Comparison of ENCODE assay signal across 12 cellular contexts in the genomic region with DNA sequence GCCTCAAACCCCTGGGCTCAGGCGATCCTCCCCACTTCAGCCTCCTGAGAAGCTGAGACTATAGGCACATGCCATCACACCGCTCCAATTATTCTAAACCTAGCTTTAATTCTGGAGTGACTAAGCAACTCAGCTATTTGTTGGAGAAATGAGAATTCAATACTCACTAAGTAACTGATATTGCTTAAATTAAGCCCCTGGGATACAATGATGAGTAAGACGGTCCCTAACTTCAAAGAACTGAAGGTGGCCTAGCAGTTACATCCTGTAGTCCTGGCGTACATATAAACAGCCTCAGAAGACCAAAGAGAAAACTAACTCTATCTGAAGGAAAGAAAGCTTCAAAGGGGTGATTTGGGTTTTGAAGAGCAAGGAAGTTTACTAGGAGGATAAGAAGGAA. TPM values are rescaled to one million over a fixed set of nuclear protein-coding genes. Genes with fewer than 3 reads are reported as not detected.
DNase-seq lines count a peak whose midpoint lies in the region; ATAC-seq and TF ChIP-seq lines count a peak whose summit lies in the region.
"Had no signal": no experiment of that assay in that cellular context is flagged by ENCODE, and none has a peak within 500 bp of the region (broad histone marks: within the 10 kb centered on the region; RNA-seq: fewer than 3 reads in every experiment).

No MANE protein-coding gene starts in this region.

- peaks cover 0 to 4% (median 2%) of the 10 kb centered on the region in 7 donors for H3K9me3 Mint-ChIP-seq in CD14-positive monocyte
- peaks cover 8% of the 10 kb centered on the region for H3K9me3 Mint-ChIP-seq in activated T-helper 2 cell treated with anti-CD3 and anti-CD28 coated beads, Interferon-gamma antibody, Interleukin-2, Interleukin-4, amounts not matched to agents 10 μg/mL and 5 μg/mL and 100 μg/mL, durations not matched to agents 14 hours and 24 hours and 36 hours

- H3K4me3 ChIP-seq in mucosa of descending colon (no peak overlapping the region), ascending aorta (no peak overlapping the region)

- H3K4me1 Mint-ChIP-seq in CD14-positive monocyte = peaks cover 78% of the 10 kb centered on the region
- H3K4me1 Mint-ChIP-seq in activated T-helper 2 cell treated with anti-CD3 and anti-CD28 coated beads, Interferon-gamma antibody, Interleukin-2, Interleukin-4, amounts not matched to agents 10 μg/mL and 5 μg/mL and 100 μg/mL, durations not matched to agents 14 hours and 24 hours and 36 hours (ENCODE audit: low read depth) = peaks cover 87% of the 10 kb centered on the region

- H3K9me3 ChIP-seq in mucosa of descending colon = no peaks in the 10 kb centered on the region
- no peaks in the 10 kb centered on the region for H3K9me3 ChIP-seq in ascending aorta

- intact Hi-C loops in CD14-positive monocyte (cut with micrococcal nuclease) = loop anchor here in 1 of 2 donors (5.0 kb wide), 1 partner anchor 44 kb away; no protein-coding TSS in a partner anchor
- intact Hi-C loops in activated T-helper 2 cell treated with anti-CD3 and anti-CD28 coated beads, Interferon-gamma antibody, Interleukin-2, Interleukin-4, amounts not matched to agents 10 μg/mL and 5 μg/mL and 100 μg/mL, durations not matched to agents 14 hours and 24 hours and 36 hours (cut with micrococcal nuclease) = loop anchor here (1.0 to 2.0 kb wide), 3 partner anchors 16 to 47 kb away; no protein-coding TSS in a partner anchor
- intact Hi-C loops in mucosa of descending colon (cut with DNase I, micrococcal nuclease) = no loop called here
- intact Hi-C loops in ascending aorta (cut with DNase I) = no loop called here

- no peak overlapping the region for H3K27ac ChIP-seq in ascending aorta

- DNase-seq in CD14-positive monocyte (ENCODE audit: low spot score) (no peak), HCEC 1CT (peak; percentile 75), mucosa of descending colon (no peak), ascending aorta (ENCODE audit: low spot score in 2 of 2) (no peak), cerebellar nuclear complex (lab: John Stamatoyannopoulos, UW) (no peak)
- DNase-seq in activated T-helper 2 cell treated with anti-CD3 and anti-CD28 coated beads, Interferon-gamma antibody, Interleukin-2, Interleukin-4, amounts not matched to agents 10 μg/mL and 5 μg/mL and 100 μg/mL, durations not matched to agents 14 hours and 24 hours and 36 hours (ENCODE audit: low spot score) = no peak
- DNase-seq: mammary epithelial cell, NCI-H2029 treated with DMSO at 0.1 percent for 48 hours, T-helper 9 cell, trophoblast cell had no signal

- no peak overlapping the region for H3K4me3 Mint-ChIP-seq in CD14-positive monocyte
- peak overlapping the region; percentile 62 for H3K4me3 Mint-ChIP-seq in activated T-helper 2 cell treated with anti-CD3 and anti-CD28 coated beads, Interferon-gamma antibody, Interleukin-2, Interleukin-4, amounts not matched to agents 10 μg/mL and 5 μg/mL and 100 μg/mL, durations not matched to agents 14 hours and 24 hours and 36 hours (ENCODE audit: low read depth)

- no peaks in the 10 kb centered on the region for H3K27me3 ChIP-seq in ascending aorta

- ATAC-seq in mucosa of descending colon (peak; percentile 43), HG03469 (IDR thresholded peaks at IDR 0.05; ENCODE audit: unreplicated experiment) (no peak), GM18502 (IDR thresholded peaks at IDR 0.05; ENCODE audit: poor library complexity, unreplicated experiment) (no peak)

- peak overlapping the region; percentile 92 to 98 (median 97) for H3K27ac Mint-ChIP-seq in CD14-positive monocyte
- H3K27ac Mint-ChIP-seq in activated T-helper 2 cell treated with anti-CD3 and anti-CD28 coated beads, Interferon-gamma antibody, Interleukin-2, Interleukin-4, amounts not matched to agents 10 μg/mL and 5 μg/mL and 100 μg/mL, durations not matched to agents 14 hours and 24 hours and 36 hours = peak overlapping the region; percentile 91

- peaks cover 29 to 41% of the 10 kb centered on the region in 2 donors for H3K36me3 Mint-ChIP-seq in CD14-positive monocyte
- peaks cover 80% of the 10 kb centered on the region for H3K36me3 Mint-ChIP-seq in activated T-helper 2 cell treated with anti-CD3 and anti-CD28 coated beads, Interferon-gamma antibody, Interleukin-2, Interleukin-4, amounts not matched to agents 10 μg/mL and 5 μg/mL and 100 μg/mL, durations not matched to agents 14 hours and 24 hours and 36 hours (ENCODE audit: low read depth)

- TF ChIP-seq CTCF in CD14-positive monocyte (IDR thresholded peaks at IDR 0.05) = no peak
- TF ChIP-seq CTCF in mucosa of descending colon (IDR thresholded peaks at IDR 0.05) = no peak
- no peak for TF ChIP-seq CTCF in ascending aorta (IDR thresholded peaks at IDR 0.05)

- H3K36me3 ChIP-seq in mucosa of descending colon (ENCODE audit: low read depth) (no peaks in the 10 kb centered on the region), ascending aorta (no peaks in the 10 kb centered on the region)

- H3K4me1 ChIP-seq in mucosa of descending colon (ENCODE audit: low read depth) (peaks cover 3% of the 10 kb centered on the region), ascending aorta (peaks cover 2 to 11% of the 10 kb centered on the region in 2 donors)

- peaks cover 0 to 3% (median 0%) of the 10 kb centered on the region in 3 donors for H3K27me3 Mint-ChIP-seq in CD14-positive monocyte (ENCODE audit: low read depth in 3 of 3)
- no peaks in the 10 kb centered on the region for H3K27me3 Mint-ChIP-seq in activated T-helper 2 cell treated with anti-CD3 and anti-CD28 coated beads, Interferon-gamma antibody, Interleukin-2, Interleukin-4, amounts not matched to agents 10 μg/mL and 5 μg/mL and 100 μg/mL, durations not matched to agents 14 hours and 24 hours and 36 hours (ENCODE audit: low read depth)

RNA-seq across cellular contexts. Expression of a gene that starts 25.0 kb away (rescaled TPM):
- 10 to 100 TPM; 35.7 to 38.3 TPM for polyA plus RNA-seq in CD14-positive monocyte
- 227 and 230 TPM in 2 replicates for total RNA-seq in activated T-helper 2 cell treated with anti-CD3 and anti-CD28 coated beads, Interferon-gamma antibody, Interleukin-2, Interleukin-4, amounts not matched to agents 10 μg/mL and 5 μg/mL and 100 μg/mL, durations not matched to agents 14 hours and 24 hours and 36 hours
- total RNA-seq in mucosa of descending colon (100 to 1,000 TPM in 2 of 3 donors, 10 to 100 TPM in 1; 97.6 to 138 (median 114) TPM), ascending aorta (180 TPM)
